30 cellular contexts compared by ENCODE assay signal in genomic region chr10:3415038-3415736, GRCh38.
"Had no signal": no experiment of that assay in that cellular context is flagged by ENCODE, and none has a peak within 500 bp of the region (broad histone marks: within the 10 kb centered on the region; RNA-seq: fewer than 3 reads in every experiment).

No MANE protein-coding gene starts in this region.

- H3K4me2 ChIP-seq: KMS-11, SK-N-SH had no signal

- H3K27ac Mint-ChIP-seq: activated CD4-positive, alpha-beta memory T cell treated with anti-CD3 and anti-CD28 coated beads for 36 hours; activated CD4-positive, alpha-beta T cell treated with anti-CD3 and anti-CD28 coated beads, Interleukin-2, amount 10 ng/mL, durations not matched to agents 7 days and 5 days; activated naive CD4-positive, alpha-beta T cell treated with anti-CD3 and anti-CD28 coated beads, Interleukin-2, amount 50 U/mL, for 72 hours; activated naive CD8-positive, alpha-beta T cell treated with anti-CD3 and anti-CD28 coated beads, Interleukin-2, amount 50 U/mL, for 24 hours had no signal

- H3K4me3 Mint-ChIP-seq: activated CD4-positive, alpha-beta memory T cell treated with anti-CD3 and anti-CD28 coated beads for 36 hours; activated CD4-positive, alpha-beta T cell treated with anti-CD3 and anti-CD28 coated beads, Interleukin-2, amount 10 ng/mL, durations not matched to agents 7 days and 5 days; activated naive CD8-positive, alpha-beta T cell treated with anti-CD3 and anti-CD28 coated beads, Interleukin-2, amount 50 U/mL, for 24 hours; activated T-cell treated with anti-CD3 and anti-CD28 coated beads, Interleukin-2, amount 50 U/mL, for 4 hours had no signal

- ATAC-seq: activated naive CD4-positive, alpha-beta T cell treated with anti-CD3 and anti-CD28 coated beads, Interleukin-2, amount 50 U/mL, for 72 hours; activated naive CD8-positive, alpha-beta T cell treated with anti-CD3 and anti-CD28 coated beads, Interleukin-2, amount 50 U/mL, for 24 hours; activated T-cell treated with anti-CD3 and anti-CD28 coated beads, Interleukin-2, amount 50 U/mL, for 4 hours; body of pancreas; Panc1 had no signal

- DNase-seq: activated CD4-positive, alpha-beta memory T cell treated with anti-CD3 and anti-CD28 coated beads for 36 hours; activated CD4-positive, alpha-beta T cell treated with anti-CD3 and anti-CD28 coated beads, Interleukin-2, amount 10 ng/mL, durations not matched to agents 7 days and 5 days; activated CD4-positive, CD25-positive, alpha-beta regulatory T cell; activated CD8-positive, alpha-beta memory T cell treated with anti-CD3 and anti-CD28 coated beads for 24 hours; activated effector memory CD4-positive, alpha-beta T cell treated with anti-CD3 and anti-CD28 coated beads, Interleukin-2, amount 50 U/mL, for 16 hours; activated naive CD4-positive, alpha-beta T cell treated with Interleukin-2 at 50 U/mL for 16 hours; activated naive CD8-positive, alpha-beta T cell treated with anti-CD3 and anti-CD28 coated beads, Interleukin-2, amount 50 U/mL, for 24 hours; activated T-cell treated with anti-CD3 and anti-CD28 coated beads, Interleukin-2, amount 50 U/mL, for 4 hours; amniotic stem cell; body of pancreas; NCI-H1092; NCI-H1417; NCI-H1694 treated with DMSO at 0.1 percent for 48 hours; NCI-H2029 treated with DMSO at 0.1 percent for 48 hours; NCI-H345; NCI-H510A; NCI-H526 treated with DMSO at 0.1 percent for 48 hours; NCI-H82; NK-92 treated with Interleukin-12 subunit alpha and Interleukin-12 subunit beta, amount 100 ng/mL, for 24 hours; OCI-M1; Right ventricle myocardium superior; RPMI8226; SJCRH30; SK-N-SH; T-helper 1 cell had no signal

- H3K27ac ChIP-seq: ascending aorta, KMS-11, SJCRH30, VCaP had no signal

- H3K27me3 ChIP-seq: ascending aorta, body of pancreas, SJCRH30 had no signal

- H3K4me3 ChIP-seq: ascending aorta, body of pancreas, SJCRH30 had no signal

- H3K36me3 Mint-ChIP-seq: activated CD4-positive, alpha-beta memory T cell treated with anti-CD3 and anti-CD28 coated beads for 36 hours had no signal

- H3K36me3 ChIP-seq: ascending aorta, SJCRH30 had no signal

- H3K9me3 ChIP-seq: ascending aorta, body of pancreas, SJCRH30, SK-N-SH had no signal

- H3K4me1 ChIP-seq: SJCRH30 had no signal

- H3K27me3 Mint-ChIP-seq: activated CD4-positive, alpha-beta memory T cell treated with anti-CD3 and anti-CD28 coated beads for 36 hours; activated naive CD8-positive, alpha-beta T cell treated with anti-CD3 and anti-CD28 coated beads, Interleukin-2, amount 50 U/mL, for 24 hours had no signal
